12 cellular contexts compared by ENCODE assay signal in genomic region chr20:49701916-49702315, GRCh38. TPM values are rescaled to one million over a fixed set of nuclear protein-coding genes. Genes with fewer than 3 reads are reported as not detected.
DNase-seq lines count a peak whose midpoint lies in the region; ATAC-seq and TF ChIP-seq lines count a peak whose summit lies in the region.
"Had no signal": no experiment of that assay in that cellular context is flagged by ENCODE, and none has a peak within 500 bp of the region (broad histone marks: within the 10 kb centered on the region; RNA-seq: fewer than 3 reads in every experiment).

No MANE protein-coding gene starts in this region.

- H3K36me3 ChIP-seq in GM23338 (ENCODE audit: insufficient read depth) = no peaks in the 10 kb centered on the region
- peaks cover 18% of the 10 kb centered on the region for H3K36me3 ChIP-seq in RWPE2 (ENCODE audit: low read depth)
- no peaks in the 10 kb centered on the region for H3K36me3 ChIP-seq in gastrocnemius medialis
- H3K36me3 ChIP-seq: ascending aorta, right atrium auricular region had no signal

- H3K9me3 Mint-ChIP-seq in GM23338 = no peaks in the 10 kb centered on the region
- H3K9me3 Mint-ChIP-seq in dendritic cell treated with granulocyte-macrophage colony-stimulating factor and Interleukin-4, amounts not matched to agents 40 ng/mL and 50 ng/mL, for 4 days = no peaks in the 10 kb centered on the region

- H3K27ac ChIP-seq in GM23338 (ENCODE audit: low read depth) (peak overlapping the region; percentile 21), RWPE2 (ENCODE audit: poor library complexity, severe bottlenecking) (peak overlapping the region; percentile 75), gastrocnemius medialis (peak overlapping the region; percentile 27 to 85 (median 68))
- H3K27ac ChIP-seq: ascending aorta, right atrium auricular region had no signal

- DNase-seq in GM23338 (ENCODE audit: low spot score) = no peak
- no peak for DNase-seq in RWPE2 (ENCODE audit: low spot score)
- no peak for DNase-seq in gastrocnemius medialis
- DNase-seq in glomerular visceral epithelial cell (ENCODE audit: extremely low spot score) = no peak
- DNase-seq in NCI-H446 treated with DMSO at 0.1 percent for 48 hours (lab: John Stamatoyannopoulos, UW) = no peak
- DNase-seq: activated T-cell treated with anti-CD3 and anti-CD28 coated beads, Interleukin-2, amount 50 U/mL, for 1 hour; foreskin melanocyte; kidney had no signal

- H3K4me3 ChIP-seq in GM23338 = no peak overlapping the region
- no peak overlapping the region for H3K4me3 ChIP-seq in RWPE2 (ENCODE audit: severe bottlenecking)
- no peak overlapping the region for H3K4me3 ChIP-seq in gastrocnemius medialis
- H3K4me3 ChIP-seq: ascending aorta, right atrium auricular region had no signal

- intact Hi-C loops in dendritic cell treated with granulocyte-macrophage colony-stimulating factor and Interleukin-4, amounts not matched to agents 40 ng/mL and 50 ng/mL, for 4 days (cut with micrococcal nuclease) = no loop called here
- intact Hi-C loops in gastrocnemius medialis (cut with DNase I; ENCODE audit: low total_unique reads) = no loop called here

- no peak overlapping the region; the same call in 1 of the 2 replicates for H3K4me2 ChIP-seq in GM23338

- H3F3A ChIP-seq in GM23338 (replicated peaks; ENCODE audit: low read depth) = no peaks in the 10 kb centered on the region

- ATAC-seq in GM23338 (no peak), RWPE2 (ENCODE audit: low read depth) (no peak), gastrocnemius medialis (no peak), HG03039 (IDR thresholded peaks at IDR 0.05; ENCODE audit: unreplicated experiment) (no peak)

- H3K27me3 ChIP-seq in GM23338 (ENCODE audit: insufficient read depth) (no peaks in the 10 kb centered on the region), RWPE2 (ENCODE audit: insufficient read depth, poor library complexity, severe bottlenecking) (no peaks in the 10 kb centered on the region), gastrocnemius medialis (no peaks in the 10 kb centered on the region)
- H3K27me3 ChIP-seq: ascending aorta, right atrium auricular region had no signal

- H3K79me2 ChIP-seq in GM23338 (replicated peaks; ENCODE audit: insufficient read depth) = peaks cover 100% of the 10 kb centered on the region

- peaks cover 6% of the 10 kb centered on the region; the same call in 1 of the 3 replicates for H3K36me3 Mint-ChIP-seq in GM23338 (ENCODE audit: low read depth)
- no peaks in the 10 kb centered on the region for H3K36me3 Mint-ChIP-seq in dendritic cell treated with granulocyte-macrophage colony-stimulating factor and Interleukin-4, amounts not matched to agents 40 ng/mL and 50 ng/mL, for 4 days (ENCODE audit: low read depth)

- H3K9me2 ChIP-seq in GM23338 (ENCODE audit: insufficient read depth) = no peaks in the 10 kb centered on the region

- peaks cover 8% of the 10 kb centered on the region for H3K27me3 Mint-ChIP-seq in GM23338 (ENCODE audit: insufficient read depth, low read depth, poor library complexity)
- no peaks in the 10 kb centered on the region for H3K27me3 Mint-ChIP-seq in dendritic cell treated with granulocyte-macrophage colony-stimulating factor and Interleukin-4, amounts not matched to agents 40 ng/mL and 50 ng/mL, for 4 days

- H3K4me1 ChIP-seq in GM23338 (ENCODE audit: insufficient read depth) = peaks cover 62% of the 10 kb centered on the region
- H3K4me1 ChIP-seq in RWPE2 (ENCODE audit: insufficient read depth, poor library complexity, severe bottlenecking) = peaks cover 51% of the 10 kb centered on the region
- peaks cover 63 to 76% of the 10 kb centered on the region in 2 donors for H3K4me1 ChIP-seq in gastrocnemius medialis

- H3K27ac Mint-ChIP-seq in GM23338 = peak overlapping the region; percentile 83
- peak overlapping the region; percentile 50 for H3K27ac Mint-ChIP-seq in dendritic cell treated with granulocyte-macrophage colony-stimulating factor and Interleukin-4, amounts not matched to agents 40 ng/mL and 50 ng/mL, for 4 days

- no peak for TF ChIP-seq POLR2A in gastrocnemius medialis (IDR thresholded peaks at IDR 0.05)

- no peak for TF ChIP-seq CTCF in GM23338 (conservative IDR thresholded peaks at IDR 0.05; ENCODE audit: low read depth in 2 of 2)
- no peak for TF ChIP-seq CTCF in RWPE2 (IDR thresholded peaks at IDR 0.05; ENCODE audit: poor library complexity, severe bottlenecking)
- TF ChIP-seq CTCF in gastrocnemius medialis (IDR thresholded peaks at IDR 0.05 in 4 of 5, conservative IDR thresholded peaks at IDR 0.05 in 1 of 5) = no peak

- peaks cover 65% of the 10 kb centered on the region for H4K20me1 ChIP-seq in GM23338 (replicated peaks; ENCODE audit: insufficient read depth)

- peaks cover 69% of the 10 kb centered on the region for H3K4me1 Mint-ChIP-seq in GM23338
- H3K4me1 Mint-ChIP-seq in dendritic cell treated with granulocyte-macrophage colony-stimulating factor and Interleukin-4, amounts not matched to agents 40 ng/mL and 50 ng/mL, for 4 days (ENCODE audit: low read depth) = peaks cover 69% of the 10 kb centered on the region

- no peak overlapping the region for H3K4me3 Mint-ChIP-seq in GM23338
- no peak overlapping the region for H3K4me3 Mint-ChIP-seq in dendritic cell treated with granulocyte-macrophage colony-stimulating factor and Interleukin-4, amounts not matched to agents 40 ng/mL and 50 ng/mL, for 4 days

- in situ Hi-C loops in gastrocnemius medialis (cut with MboI; ENCODE audit: low sequenced_read_pairs in 4 of 4) = no loop called here

- H3K9me3 ChIP-seq in RWPE2 (ENCODE audit: severe bottlenecking) (no peaks in the 10 kb centered on the region), gastrocnemius medialis (no peaks in the 10 kb centered on the region)
- H3K9me3 ChIP-seq: ascending aorta, right atrium auricular region had no signal

- H2AFZ ChIP-seq in GM23338 = no peak overlapping the region

TF ChIP-seq in GM23338, 12 proteins besides CTCF, POLR2A, EP300 and RAD21 (continues in another document):
- no peak for TF ChIP-seq JUNB (IDR thresholded peaks at IDR 0.05; ENCODE audit: unreplicated experiment)
- no peak for TF ChIP-seq EZH2 (IDR thresholded peaks at IDR 0.05; ENCODE audit: low read depth, unreplicated experiment)
- TF ChIP-seq ZNF331 (CRISPR knock-in tag; IDR thresholded peaks at IDR 0.05; ENCODE audit: low read depth) = no peak
- TF ChIP-seq, protein P1, sequence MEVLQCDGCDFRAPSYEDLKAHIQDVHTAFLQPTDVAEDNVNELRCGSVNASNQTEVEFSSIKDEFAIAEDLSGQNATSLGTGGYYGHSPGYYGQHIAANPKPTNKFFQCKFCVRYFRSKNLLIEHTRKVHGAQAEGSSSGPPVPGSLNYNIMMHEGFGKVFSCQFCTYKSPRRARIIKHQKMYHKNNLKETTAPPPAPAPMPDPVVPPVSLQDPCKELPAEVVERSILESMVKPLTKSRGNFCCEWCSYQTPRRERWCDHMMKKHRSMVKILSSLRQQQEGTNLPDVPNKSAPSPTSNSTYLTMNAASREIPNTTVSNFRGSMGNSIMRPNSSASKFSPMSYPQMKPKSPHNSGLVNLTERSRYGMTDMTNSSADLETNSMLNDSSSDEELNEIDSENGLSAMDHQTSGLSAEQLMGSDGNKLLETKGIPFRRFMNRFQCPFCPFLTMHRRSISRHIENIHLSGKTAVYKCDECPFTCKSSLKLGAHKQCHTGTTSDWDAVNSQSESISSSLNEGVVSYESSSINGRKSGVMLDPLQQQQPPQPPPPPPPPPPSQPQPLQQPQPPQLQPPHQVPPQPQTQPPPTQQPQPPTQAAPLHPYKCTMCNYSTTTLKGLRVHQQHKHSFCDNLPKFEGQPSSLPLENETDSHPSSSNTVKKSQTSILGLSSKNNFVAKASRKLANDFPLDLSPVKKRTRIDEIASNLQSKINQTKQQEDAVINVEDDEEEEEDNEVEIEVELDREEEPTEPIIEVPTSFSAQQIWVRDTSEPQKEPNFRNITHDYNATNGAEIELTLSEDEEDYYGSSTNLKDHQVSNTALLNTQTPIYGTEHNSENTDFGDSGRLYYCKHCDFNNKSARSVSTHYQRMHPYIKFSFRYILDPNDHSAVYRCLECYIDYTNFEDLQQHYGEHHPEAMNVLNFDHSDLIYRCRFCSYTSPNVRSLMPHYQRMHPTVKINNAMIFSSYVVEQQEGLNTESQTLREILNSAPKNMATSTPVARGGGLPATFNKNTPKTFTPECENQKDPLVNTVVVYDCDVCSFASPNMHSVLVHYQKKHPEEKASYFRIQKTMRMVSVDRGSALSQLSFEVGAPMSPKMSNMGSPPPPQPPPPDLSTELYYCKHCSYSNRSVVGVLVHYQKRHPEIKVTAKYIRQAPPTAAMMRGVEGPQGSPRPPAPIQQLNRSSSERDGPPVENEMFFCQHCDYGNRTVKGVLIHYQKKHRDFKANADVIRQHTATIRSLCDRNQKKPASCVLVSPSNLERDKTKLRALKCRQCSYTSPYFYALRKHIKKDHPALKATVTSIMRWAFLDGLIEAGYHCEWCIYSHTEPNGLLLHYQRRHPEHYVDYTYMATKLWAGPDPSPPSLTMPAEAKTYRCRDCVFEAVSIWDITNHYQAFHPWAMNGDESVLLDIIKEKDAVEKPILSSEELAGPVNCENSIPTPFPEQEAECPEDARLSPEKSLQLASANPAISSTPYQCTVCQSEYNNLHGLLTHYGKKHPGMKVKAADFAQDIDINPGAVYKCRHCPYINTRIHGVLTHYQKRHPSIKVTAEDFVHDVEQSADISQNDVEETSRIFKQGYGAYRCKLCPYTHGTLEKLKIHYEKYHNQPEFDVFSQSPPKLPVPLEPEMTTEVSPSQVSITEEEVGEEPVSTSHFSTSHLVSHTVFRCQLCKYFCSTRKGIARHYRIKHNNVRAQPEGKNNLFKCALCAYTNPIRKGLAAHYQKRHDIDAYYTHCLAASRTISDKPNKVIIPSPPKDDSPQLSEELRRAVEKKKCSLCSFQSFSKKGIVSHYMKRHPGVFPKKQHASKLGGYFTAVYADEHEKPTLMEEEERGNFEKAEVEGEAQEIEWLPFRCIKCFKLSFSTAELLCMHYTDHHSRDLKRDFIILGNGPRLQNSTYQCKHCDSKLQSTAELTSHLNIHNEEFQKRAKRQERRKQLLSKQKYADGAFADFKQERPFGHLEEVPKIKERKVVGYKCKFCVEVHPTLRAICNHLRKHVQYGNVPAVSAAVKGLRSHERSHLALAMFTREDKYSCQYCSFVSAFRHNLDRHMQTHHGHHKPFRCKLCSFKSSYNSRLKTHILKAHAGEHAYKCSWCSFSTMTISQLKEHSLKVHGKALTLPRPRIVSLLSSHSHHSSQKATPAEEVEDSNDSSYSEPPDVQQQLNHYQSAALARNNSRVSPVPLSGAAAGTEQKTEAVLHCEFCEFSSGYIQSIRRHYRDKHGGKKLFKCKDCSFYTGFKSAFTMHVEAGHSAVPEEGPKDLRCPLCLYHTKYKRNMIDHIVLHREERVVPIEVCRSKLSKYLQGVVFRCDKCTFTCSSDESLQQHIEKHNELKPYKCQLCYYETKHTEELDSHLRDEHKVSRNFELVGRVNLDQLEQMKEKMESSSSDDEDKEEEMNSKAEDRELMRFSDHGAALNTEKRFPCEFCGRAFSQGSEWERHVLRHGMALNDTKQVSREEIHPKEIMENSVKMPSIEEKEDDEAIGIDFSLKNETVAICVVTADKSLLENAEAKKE (CRISPR knock-in tag; IDR thresholded peaks at IDR 0.05) = no peak
- no peak for TF ChIP-seq STAT1 (IDR thresholded peaks at IDR 0.05; ENCODE audit: unreplicated experiment)
- no peak for TF ChIP-seq EZH2phosphoT487 (IDR thresholded peaks at IDR 0.05; ENCODE audit: unreplicated experiment)

RNA-seq across cellular contexts. Expression of gene B4GALT5, which starts 11.8 kb away (rescaled TPM):
- 50.3 and 53.2 TPM in 2 replicates for total RNA-seq in GM23338 (2014; rRNA removed; shearing (Covaris generic))
- 19.1 and 20.1 TPM in 2 replicates for polyA plus RNA-seq in GM23338 (2016; fragmentation: Nextera tagmentation; extraction: Ambion mirVana)
- total RNA-seq in gastrocnemius medialis = 10 to 100 TPM; 27.6 to 75.2 (median 56.4) TPM

Comparison
In these comparisons a context has a peak if more than half of its experiments do, and no peak if none do; other contexts are left out.
1. H3K27ac ChIP-seq: peak in every context shown above with its lines; median percentile 75 in RWPE2; 68 in gastrocnemius medialis; 21 in GM23338.